ENCODE assay signal across 8 cellular contexts in genomic region chr2:161946489-161947107, GRCh38.
DNase-seq lines count a peak whose midpoint lies in the region; ATAC-seq and TF ChIP-seq lines count a peak whose summit lies in the region.

No MANE protein-coding gene starts in this region.

- H3K4me3 ChIP-seq in MM.1S (ENCODE audit: low read length) (no peak overlapping the region), astrocyte of the cerebellum (ENCODE audit: low read depth, low read length) (no peak overlapping the region), right lobe of liver (no peak overlapping the region), suprapubic skin (no peak overlapping the region)

- TF ChIP-seq EP300 in suprapubic skin (IDR thresholded peaks at IDR 0.05) = no peak

- TF ChIP-seq POLR2A in right lobe of liver (IDR thresholded peaks at IDR 0.05) = no peak
- no peak for TF ChIP-seq POLR2A in suprapubic skin (IDR thresholded peaks at IDR 0.05)

- in situ Hi-C loops in astrocyte of the cerebellum (cut with HindIII; ENCODE audit: low sequenced_read_pairs) = loop anchor here (25.0 kb wide), 1 partner anchor 359 kb away; no protein-coding TSS in a partner anchor

- H3K9ac ChIP-seq in MM.1S (ENCODE audit: low read length) = no peak overlapping the region

- no peaks in the 10 kb centered on the region for H3K4me1 ChIP-seq in MM.1S (ENCODE audit: low read length)
- H3K4me1 ChIP-seq in right lobe of liver = no peaks in the 10 kb centered on the region
- no peaks in the 10 kb centered on the region for H3K4me1 ChIP-seq in suprapubic skin

- no peaks in the 10 kb centered on the region for H4K20me1 ChIP-seq in MM.1S (ENCODE audit: insufficient read depth, low read length)

- no peak overlapping the region for H3K4me2 ChIP-seq in MM.1S (ENCODE audit: low read depth, low read length)

- no peaks in the 10 kb centered on the region for H3K27me3 ChIP-seq in MM.1S (replicated peaks; ENCODE audit: insufficient read depth, low read length)
- no peaks in the 10 kb centered on the region for H3K27me3 ChIP-seq in right lobe of liver
- H3K27me3 ChIP-seq in suprapubic skin = peaks cover 4% of the 10 kb centered on the region

- WGBS in right lobe of liver (ENCODE audit: insufficient coverage, low coverage, low lambda C conversion rate, missing lambda C conversion rate) = 6% methylated on average over 3 of the region's 3 CpGs
- WGBS in suprapubic skin = 21% methylated on average over 3 of the region's 3 CpGs

- H3K27ac ChIP-seq in MM.1S (ENCODE audit: low read length) (no peak overlapping the region), right lobe of liver (no peak overlapping the region), suprapubic skin (no peak overlapping the region)

- H3K9me2 ChIP-seq in MM.1S (replicated peaks; ENCODE audit: insufficient read depth, low read length) = no peaks in the 10 kb centered on the region

- no peaks in the 10 kb centered on the region for H3K9me3 ChIP-seq in MM.1S (replicated peaks; ENCODE audit: insufficient read depth, low read length)
- no peaks in the 10 kb centered on the region for H3K9me3 ChIP-seq in right lobe of liver
- H3K9me3 ChIP-seq in suprapubic skin = no peaks in the 10 kb centered on the region

- intact Hi-C loops in right lobe of liver (cut with DNase I) = loop anchor here in 1 of 2 donors (10.0 kb wide), 1 partner anchor 362 kb away; no protein-coding TSS in a partner anchor
- intact Hi-C loops in posterior cingulate gyrus (cut with DNase I) = loop anchor here (2.0 kb wide), 1 partner anchor 360 kb away; no protein-coding TSS in a partner anchor
- intact Hi-C loops in Right ventricle myocardium superior (cut with DNase I) = no loop called here

- H3K79me2 ChIP-seq in MM.1S (ENCODE audit: low read length) = no peaks in the 10 kb centered on the region

- H2AFZ ChIP-seq in MM.1S (ENCODE audit: low read length) = no peak overlapping the region

- ATAC-seq in right lobe of liver (peak in 1 of 4 donors; percentile 47), Right ventricle myocardium superior (ENCODE audit: poor library complexity) (no peak)

- TF ChIP-seq CTCF in MM.1S (IDR thresholded peaks at IDR 0.05; ENCODE audit: low read length) = peak; percentile 45
- peak; percentile 40 for TF ChIP-seq CTCF in astrocyte of the cerebellum (IDR thresholded peaks at IDR 0.05; ENCODE audit: low read depth, low read length, missing control alignments)
- TF ChIP-seq CTCF in right lobe of liver (IDR thresholded peaks at IDR 0.05) = peak; percentile 38 to 63 (median 59)
- TF ChIP-seq CTCF in suprapubic skin (IDR thresholded peaks at IDR 0.05) = peak in 1 of 2 donors; percentile 32

- H3F3A ChIP-seq in MM.1S (ENCODE audit: insufficient read depth, low read length) = no peaks in the 10 kb centered on the region

- peak; percentile 15 for DNase-seq in activated CD4-positive, alpha-beta T cell treated with anti-CD3 and anti-CD28 coated beads for 48 hours
- DNase-seq in activated CD4-positive, alpha-beta T cell treated with anti-CD3 and anti-CD28 coated beads, Interleukin-2, amount 50 U/mL, for 48 hours = no peak
- DNase-seq in MM.1S = peak; percentile 30
- peak; percentile 37 for DNase-seq in astrocyte of the cerebellum (ENCODE audit: low read depth)
- no peak for DNase-seq in right lobe of liver
- DNase-seq in suprapubic skin (ENCODE audit: low spot score in 2 of 2) = no peak
- DNase-seq in posterior cingulate gyrus = no peak
- DNase-seq in Right ventricle myocardium superior = no peak

- H3K36me3 ChIP-seq in MM.1S (replicated peaks; ENCODE audit: insufficient read depth, low read length) = no peaks in the 10 kb centered on the region
- no peaks in the 10 kb centered on the region for H3K36me3 ChIP-seq in right lobe of liver
- H3K36me3 ChIP-seq in suprapubic skin = no peaks in the 10 kb centered on the region

Comparison
In these comparisons a context has a peak if more than half of its experiments do, and no peak if none do; other contexts are left out.
1. DNase-seq: peak in activated CD4-positive, alpha-beta T cell treated with anti-CD3 and anti-CD28 coated beads for 48 hours (single experiment), MM.1S (single experiment) and astrocyte of the cerebellum (single experiment); none in activated CD4-positive, alpha-beta T cell treated with anti-CD3 and anti-CD28 coated beads, Interleukin-2, amount 50 U/mL, for 48 hours (0 of 2), right lobe of liver (0 of 3), suprapubic skin (0 of 2), posterior cingulate gyrus (0 of 10) and Right ventricle myocardium superior (single experiment).